1 cellular context compared by ENCODE assay signal in the genomic region with DNA sequence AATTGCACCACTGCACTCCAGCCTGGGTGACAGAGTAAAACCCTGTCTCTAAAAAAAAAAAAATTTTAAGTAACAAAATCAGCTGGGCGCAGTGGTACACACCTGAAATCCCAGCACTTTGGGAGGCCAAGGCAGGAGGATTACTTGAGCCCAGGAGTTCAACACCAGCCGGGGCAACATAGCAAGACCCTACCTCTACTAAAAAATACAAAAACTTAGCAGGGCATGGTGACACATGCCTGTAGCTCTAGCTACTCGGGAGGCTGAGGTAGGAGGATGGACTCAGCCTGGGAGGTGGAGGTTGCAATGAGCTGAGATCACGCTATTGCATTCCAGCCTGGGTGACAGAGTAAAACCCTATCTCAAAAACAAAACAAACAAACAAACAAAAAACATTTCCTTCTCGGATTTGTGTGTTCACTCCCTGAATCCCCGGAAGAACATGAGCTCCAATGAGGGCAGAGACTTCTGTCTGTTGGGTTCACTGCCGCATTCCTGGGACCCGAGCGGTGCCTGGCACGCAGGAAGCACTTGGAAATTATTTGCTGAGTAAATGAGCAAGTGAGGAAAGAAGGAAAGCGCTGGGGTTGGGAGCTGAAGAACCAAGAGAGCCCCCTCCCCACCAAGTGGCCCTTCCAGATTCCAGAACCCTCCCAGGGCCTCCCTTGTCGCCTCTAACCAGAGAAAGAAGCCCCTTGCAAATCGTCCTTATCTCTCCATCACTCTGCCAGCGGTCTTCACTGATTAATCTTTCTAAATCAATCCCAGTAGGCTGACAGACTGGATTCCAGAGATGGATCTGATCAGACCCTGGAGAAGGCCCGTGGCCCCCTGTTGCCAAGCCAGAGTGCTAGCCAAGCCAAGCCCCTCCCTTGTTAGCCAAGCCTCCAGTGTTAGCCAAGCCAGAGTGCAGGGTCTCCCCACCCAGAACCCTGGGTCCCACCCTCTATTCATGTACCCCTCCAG.
TF ChIP-seq lines count a peak whose summit lies in the region.

No MANE protein-coding gene starts in this region.

TF ChIP-seq in endothelial cell of umbilical vein, 7 proteins besides CTCF, POLR2A, EP300 and RAD21 (continued from another document):
- TF ChIP-seq GATA2 (IDR thresholded peaks at IDR 0.05; ENCODE audit: insufficient read depth, insufficient read length, low read depth, low read length) (no peak), JUN (IDR thresholded peaks at IDR 0.05; ENCODE audit: borderline replicate concordance, insufficient read depth, insufficient read length, low read depth) (no peak), FOS (IDR thresholded peaks at IDR 0.05; ENCODE audit: borderline replicate concordance, insufficient read depth, low read length) (no peak), POLR2AphosphoS5 (IDR thresholded peaks at IDR 0.05; ENCODE audit: insufficient read depth, low read depth, low read length) (no peak)
- TF ChIP-seq, protein P1, sequence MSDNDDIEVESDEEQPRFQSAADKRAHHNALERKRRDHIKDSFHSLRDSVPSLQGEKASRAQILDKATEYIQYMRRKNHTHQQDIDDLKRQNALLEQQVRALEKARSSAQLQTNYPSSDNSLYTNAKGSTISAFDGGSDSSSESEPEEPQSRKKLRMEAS (IDR thresholded peaks at IDR 0.05; ENCODE audit: insufficient read depth, insufficient read length), result no peak
